8 cellular contexts compared by ENCODE assay signal in genomic region chr19:56066152-56067023, GRCh38. TPM values are rescaled to one million over a fixed set of nuclear protein-coding genes. Genes with fewer than 3 reads are reported as not detected.
DNase-seq lines count a peak whose midpoint lies in the region; TF ChIP-seq lines count a peak whose summit lies in the region.

No MANE protein-coding gene starts in this region.

- H3K27ac ChIP-seq in C4-2B (no peak overlapping the region), ectodermal cell (ENCODE audit: insufficient read depth, low read depth, low read length, poor library complexity, severe bottlenecking) (no peak overlapping the region), mesodermal cell (ENCODE audit: low read depth, low read length, severe bottlenecking) (no peak overlapping the region)

- intact Hi-C loops in activated CD4-positive, alpha-beta memory T cell treated with anti-CD3 and anti-CD28 coated beads for 36 hours (cut with micrococcal nuclease), result no loop called here

- peak; percentile 95 for TF ChIP-seq CTCF in C4-2B (conservative IDR thresholded peaks at IDR 0.05)

- DNase-seq in GOT3 (lab: John Stamatoyannopoulos, UW), result peak; percentile 29
- DNase-seq in NCI-H2196 (lab: John Stamatoyannopoulos, UW; ENCODE audit: unreplicated experiment), result peak; percentile 69
- peak; percentile 70 for DNase-seq in activated CD4-positive, alpha-beta memory T cell treated with anti-CD3 and anti-CD28 coated beads for 36 hours
- peak; percentile 29 to 46 for DNase-seq in stimulated activated CD8-positive, alpha-beta memory T cell treated with anti-CD3 and anti-CD28 coated beads, Interleukin-2, amount 100 ng/mL, for 48 hours (ENCODE audit: low read depth in 2 of 2)
- DNase-seq in HPDE6-E6E7 (ENCODE audit: extremely low spot score), result no peak

- H3K4me3 ChIP-seq in ectodermal cell (ENCODE audit: insufficient read depth, low read depth, low read length) (peak overlapping the region; percentile 27), mesodermal cell (ENCODE audit: extremely low read depth, insufficient read depth, low read length, poor library complexity, severe bottlenecking) (peak overlapping the region; percentile 23)

- CTCF ChIA-PET in activated CD4-positive, alpha-beta memory T cell treated with anti-CD3 and anti-CD28 coated beads for 36 hours (lab: Charles Lee), result interaction anchor here (0.6 to 4.3 kb wide), 42 partner anchors 10 to 1584 kb away, joined by 3 to 40 read pairs (median 3); partner anchors contain the start of gene GALP

- H3K9me3 Mint-ChIP-seq in activated CD4-positive, alpha-beta memory T cell treated with anti-CD3 and anti-CD28 coated beads for 36 hours, result no peaks in the 10 kb centered on the region

- H3K36me3 Mint-ChIP-seq in activated CD4-positive, alpha-beta memory T cell treated with anti-CD3 and anti-CD28 coated beads for 36 hours, result no peaks in the 10 kb centered on the region

- peaks cover 10% of the 10 kb centered on the region for H3K4me1 Mint-ChIP-seq in activated CD4-positive, alpha-beta memory T cell treated with anti-CD3 and anti-CD28 coated beads for 36 hours (ENCODE audit: low read depth)

- H3K9me3 ChIP-seq in ectodermal cell (ENCODE audit: control insufficient read depth, low read length) (no peaks in the 10 kb centered on the region), mesodermal cell (ENCODE audit: control insufficient read depth, low read length) (no peaks in the 10 kb centered on the region)

- 12 to 13% methylated on average over 39 of the region's 39 CpGs for WGBS in ectodermal cell, 2 experiments
- WGBS in mesodermal cell (ENCODE audit: insufficient coverage in 2 of 2), 2 experiments, result 5 to 9% methylated on average over 28 to 30 of the region's 39 CpGs

- POLR2A ChIA-PET in activated CD4-positive, alpha-beta memory T cell treated with anti-CD3 and anti-CD28 coated beads for 36 hours (lab: Charles Lee), result no interaction called here

- H3K27ac Mint-ChIP-seq in activated CD4-positive, alpha-beta memory T cell treated with anti-CD3 and anti-CD28 coated beads for 36 hours, result no peak overlapping the region

- no peaks in the 10 kb centered on the region for H3K27me3 ChIP-seq in ectodermal cell (ENCODE audit: control insufficient read depth, insufficient read depth, low read length, poor library complexity, severe bottlenecking)

- H3K36me3 ChIP-seq in ectodermal cell (ENCODE audit: control insufficient read depth, insufficient read depth, low read length) (no peaks in the 10 kb centered on the region), mesodermal cell (ENCODE audit: control insufficient read depth, insufficient read depth, low read length) (no peaks in the 10 kb centered on the region)

- peak overlapping the region; percentile 48 for H3K4me3 Mint-ChIP-seq in activated CD4-positive, alpha-beta memory T cell treated with anti-CD3 and anti-CD28 coated beads for 36 hours

- H3K4me1 ChIP-seq in ectodermal cell (ENCODE audit: control insufficient read depth, insufficient read depth, low read length) (no peaks in the 10 kb centered on the region), mesodermal cell (ENCODE audit: control insufficient read depth, insufficient read depth, low read length, poor library complexity, severe bottlenecking) (no peaks in the 10 kb centered on the region)

- H3K27me3 Mint-ChIP-seq in activated CD4-positive, alpha-beta memory T cell treated with anti-CD3 and anti-CD28 coated beads for 36 hours, result peaks cover 28% of the 10 kb centered on the region

RNA-seq across cellular contexts. Expression of gene ZNF787, which starts 54.7 kb away (rescaled TPM):
- total RNA-seq in activated CD4-positive, alpha-beta memory T cell treated with anti-CD3 and anti-CD28 coated beads for 36 hours, result 10 to 100 TPM; 25.3 to 25.5 TPM
- polyA plus RNA-seq in ectodermal cell (2013, experiment 1 of 4), result 28.3 TPM
- 29.0 TPM for polyA plus RNA-seq in ectodermal cell (2013, experiment 2 of 4)
- polyA plus RNA-seq in ectodermal cell (2013, experiment 3 of 4), result 29.8 TPM
- polyA plus RNA-seq in ectodermal cell (2013, experiment 4 of 4), result 30.5 TPM
- polyA plus RNA-seq in mesodermal cell (2013, experiment 1 of 2), result 30.1 TPM
- polyA plus RNA-seq in mesodermal cell (2013, experiment 2 of 2), result 25.7 TPM
